Comparison of ENCODE assay signal across 1 cellular context in genomic region chr4:76208005-76208765, GRCh38.
TF ChIP-seq lines count a peak whose summit lies in the region.

No MANE protein-coding gene starts in this region.

TF ChIP-seq in HepG2, 621 proteins besides CTCF, POLR2A, EP300 and RAD21 (continued from another document and continues in another):
- TF ChIP-seq PREB (CRISPR knock-in tag; IDR thresholded peaks at IDR 0.05) (no peak), ARNT (IDR thresholded peaks at IDR 0.05) (no peak), ZNF589 (CRISPR knock-in tag; conservative IDR thresholded peaks at IDR 0.05) (no peak), ZFP36L1 (CRISPR knock-in tag; IDR thresholded peaks at IDR 0.05) (peak; percentile 51; the same call in 1 of the 2 replicates), FOXA1 (IDR thresholded peaks at IDR 0.05) (peak; percentile 53; the same call in 1 of the 2 replicates), FOXA1 (CRISPR knock-in tag; IDR thresholded peaks at IDR 0.05) (peak; percentile 98), ZNF720 (CRISPR knock-in tag; IDR thresholded peaks at IDR 0.05) (no peak), ZNF256 (CRISPR knock-in tag; conservative IDR thresholded peaks at IDR 0.05) (no peak), ZNF337 (CRISPR knock-in tag; IDR thresholded peaks at IDR 0.05; ENCODE audit: borderline replicate concordance, low read depth) (no peak), HMGXB4 (CRISPR knock-in tag; IDR thresholded peaks at IDR 0.05; ENCODE audit: borderline replicate concordance in 1 of 2, low read depth in 1 of 2) (0 out of 4 replicates have a peak, but pooled peaks of 1 of the 2 experiments have one; percentile 43), ZFAT (CRISPR knock-in tag; conservative IDR thresholded peaks at IDR 0.05) (no peak), KAT2B (IDR thresholded peaks at IDR 0.05; ENCODE audit: borderline replicate concordance, low read depth, low read length) (no peak), NONO (IDR thresholded peaks at IDR 0.05) (no peak), NONO (CRISPR knock-in tag; conservative IDR thresholded peaks at IDR 0.05) (no peak), JARID2 (CRISPR knock-in tag; IDR thresholded peaks at IDR 0.05; ENCODE audit: insufficient replicate concordance) (no peak), RELA (CRISPR knock-in tag; IDR thresholded peaks at IDR 0.05) (no peak), ZNF597 (CRISPR knock-in tag; IDR thresholded peaks at IDR 0.05) (no peak), ZNF607 (CRISPR knock-in tag; IDR thresholded peaks at IDR 0.05; ENCODE audit: borderline replicate concordance) (peak; percentile 47; the same call in 1 of the 2 replicates), ZNF468 (CRISPR knock-in tag; IDR thresholded peaks at IDR 0.05) (no peak), KLF12 (CRISPR knock-in tag; IDR thresholded peaks at IDR 0.05; ENCODE audit: borderline replicate concordance) (0 out of 2 replicates have a peak, but pooled peaks have one; percentile 59), YY1 (IDR thresholded peaks at IDR 0.05; ENCODE audit: insufficient read depth, insufficient replicate concordance, low read depth, low read length) (no peak), ZNF24 (IDR thresholded peaks at IDR 0.05) (no peak), THYN1 (CRISPR knock-in tag; IDR thresholded peaks at IDR 0.05; ENCODE audit: borderline replicate concordance, low read depth) (no peak), HOMEZ (CRISPR knock-in tag; IDR thresholded peaks at IDR 0.05; ENCODE audit: low read depth) (peak; percentile 71; the same call in 1 of the 2 replicates), AHR (CRISPR knock-in tag; IDR thresholded peaks at IDR 0.05) (no peak), PRDM15 (CRISPR knock-in tag; IDR thresholded peaks at IDR 0.05) (no peak), ARID5B (CRISPR knock-in tag; IDR thresholded peaks at IDR 0.05) (peak; percentile 86), ATF4 (CRISPR knock-in tag; IDR thresholded peaks at IDR 0.05) (no peak), ZNF546 (CRISPR knock-in tag; conservative IDR thresholded peaks at IDR 0.05) (no peak), GATAD2A (CRISPR knock-in tag; IDR thresholded peaks at IDR 0.05) (peak; percentile 80), ZNF367 (CRISPR knock-in tag; IDR thresholded peaks at IDR 0.05; ENCODE audit: borderline replicate concordance) (no peak)
- TF ChIP-seq, protein P1, sequence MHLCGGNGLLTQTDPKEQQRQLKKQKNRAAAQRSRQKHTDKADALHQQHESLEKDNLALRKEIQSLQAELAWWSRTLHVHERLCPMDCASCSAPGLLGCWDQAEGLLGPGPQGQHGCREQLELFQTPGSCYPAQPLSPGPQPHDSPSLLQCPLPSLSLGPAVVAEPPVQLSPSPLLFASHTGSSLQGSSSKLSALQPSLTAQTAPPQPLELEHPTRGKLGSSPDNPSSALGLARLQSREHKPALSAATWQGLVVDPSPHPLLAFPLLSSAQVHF (CRISPR knock-in tag; IDR thresholded peaks at IDR 0.05): no peak
- TF ChIP-seq, protein P2, sequence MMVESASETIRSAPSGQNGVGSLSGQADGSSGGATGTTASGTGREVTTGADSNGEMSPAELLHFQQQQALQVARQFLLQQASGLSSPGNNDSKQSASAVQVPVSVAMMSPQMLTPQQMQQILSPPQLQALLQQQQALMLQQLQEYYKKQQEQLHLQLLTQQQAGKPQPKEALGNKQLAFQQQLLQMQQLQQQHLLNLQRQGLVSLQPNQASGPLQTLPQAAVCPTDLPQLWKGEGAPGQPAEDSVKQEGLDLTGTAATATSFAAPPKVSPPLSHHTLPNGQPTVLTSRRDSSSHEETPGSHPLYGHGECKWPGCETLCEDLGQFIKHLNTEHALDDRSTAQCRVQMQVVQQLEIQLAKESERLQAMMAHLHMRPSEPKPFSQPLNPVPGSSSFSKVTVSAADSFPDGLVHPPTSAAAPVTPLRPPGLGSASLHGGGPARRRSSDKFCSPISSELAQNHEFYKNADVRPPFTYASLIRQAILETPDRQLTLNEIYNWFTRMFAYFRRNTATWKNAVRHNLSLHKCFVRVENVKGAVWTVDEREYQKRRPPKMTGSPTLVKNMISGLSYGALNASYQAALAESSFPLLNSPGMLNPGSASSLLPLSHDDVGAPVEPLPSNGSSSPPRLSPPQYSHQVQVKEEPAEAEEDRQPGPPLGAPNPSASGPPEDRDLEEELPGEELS (CRISPR knock-in tag; IDR thresholded peaks at IDR 0.05): peak; percentile 80
- TF ChIP-seq, protein P3, sequence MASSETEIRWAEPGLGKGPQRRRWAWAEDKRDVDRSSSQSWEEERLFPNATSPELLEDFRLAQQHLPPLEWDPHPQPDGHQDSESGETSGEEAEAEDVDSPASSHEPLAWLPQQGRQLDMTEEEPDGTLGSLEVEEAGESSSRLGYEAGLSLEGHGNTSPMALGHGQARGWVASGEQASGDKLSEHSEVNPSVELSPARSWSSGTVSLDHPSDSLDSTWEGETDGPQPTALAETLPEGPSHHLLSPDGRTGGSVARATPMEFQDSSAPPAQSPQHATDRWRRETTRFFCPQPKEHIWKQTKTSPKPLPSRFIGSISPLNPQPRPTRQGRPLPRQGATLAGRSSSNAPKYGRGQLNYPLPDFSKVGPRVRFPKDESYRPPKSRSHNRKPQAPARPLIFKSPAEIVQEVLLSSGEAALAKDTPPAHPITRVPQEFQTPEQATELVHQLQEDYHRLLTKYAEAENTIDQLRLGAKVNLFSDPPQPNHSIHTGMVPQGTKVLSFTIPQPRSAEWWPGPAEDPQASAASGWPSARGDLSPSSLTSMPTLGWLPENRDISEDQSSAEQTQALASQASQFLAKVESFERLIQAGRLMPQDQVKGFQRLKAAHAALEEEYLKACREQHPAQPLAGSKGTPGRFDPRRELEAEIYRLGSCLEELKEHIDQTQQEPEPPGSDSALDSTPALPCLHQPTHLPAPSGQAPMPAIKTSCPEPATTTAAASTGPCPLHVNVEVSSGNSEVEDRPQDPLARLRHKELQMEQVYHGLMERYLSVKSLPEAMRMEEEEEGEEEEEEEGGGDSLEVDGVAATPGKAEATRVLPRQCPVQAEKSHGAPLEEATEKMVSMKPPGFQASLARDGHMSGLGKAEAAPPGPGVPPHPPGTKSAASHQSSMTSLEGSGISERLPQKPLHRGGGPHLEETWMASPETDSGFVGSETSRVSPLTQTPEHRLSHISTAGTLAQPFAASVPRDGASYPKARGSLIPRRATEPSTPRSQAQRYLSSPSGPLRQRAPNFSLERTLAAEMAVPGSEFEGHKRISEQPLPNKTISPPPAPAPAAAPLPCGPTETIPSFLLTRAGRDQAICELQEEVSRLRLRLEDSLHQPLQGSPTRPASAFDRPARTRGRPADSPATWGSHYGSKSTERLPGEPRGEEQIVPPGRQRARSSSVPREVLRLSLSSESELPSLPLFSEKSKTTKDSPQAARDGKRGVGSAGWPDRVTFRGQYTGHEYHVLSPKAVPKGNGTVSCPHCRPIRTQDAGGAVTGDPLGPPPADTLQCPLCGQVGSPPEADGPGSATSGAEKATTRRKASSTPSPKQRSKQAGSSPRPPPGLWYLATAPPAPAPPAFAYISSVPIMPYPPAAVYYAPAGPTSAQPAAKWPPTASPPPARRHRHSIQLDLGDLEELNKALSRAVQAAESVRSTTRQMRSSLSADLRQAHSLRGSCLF (CRISPR knock-in tag; IDR thresholded peaks at IDR 0.05; ENCODE audit: borderline replicate concordance): no peak
